ENCODE assay signal across 11 cellular contexts in genomic region chr16:58563235-58563634, GRCh38. TPM values are rescaled to one million over a fixed set of nuclear protein-coding genes. Genes with fewer than 3 reads are reported as not detected.
DNase-seq lines count a peak whose midpoint lies in the region; ATAC-seq and TF ChIP-seq lines count a peak whose summit lies in the region.
"Had no signal": no experiment of that assay in that cellular context is flagged by ENCODE, and none has a peak within 500 bp of the region (broad histone marks: within the 10 kb centered on the region; RNA-seq: fewer than 3 reads in every experiment).

No MANE protein-coding gene starts in this region.

- no TSS peak for BruUV-seq in PC-9 (replicated peaks; lab: Mats Ljungman, UMichigan)

- H3K27me3 Mint-ChIP-seq in stimulated activated memory B cell treated with anti-CD40 and anti-IgM and Interleukin-4, amounts not matched to agents 10 μg/mL and 1 μg/mL and 100 μg/mL, for 72 hours = no peaks in the 10 kb centered on the region
- H3K27me3 Mint-ChIP-seq: activated naive CD8-positive, alpha-beta T cell treated with anti-CD3 and anti-CD28 coated beads for 36 hours had no signal

- no peaks in the 10 kb centered on the region for H3K9me2 ChIP-seq in PC-9 (ENCODE audit: insufficient read depth)

- peaks cover 16% of the 10 kb centered on the region for H3K79me1 ChIP-seq in mesenchymal stem cell (replicated peaks; ENCODE audit: low read length, poor library complexity, severe bottlenecking)

- no peaks in the 10 kb centered on the region for H3K27me3 ChIP-seq in PC-9 (ENCODE audit: insufficient read depth, low read depth)
- no peaks in the 10 kb centered on the region for H3K27me3 ChIP-seq in mesenchymal stem cell (ENCODE audit: control insufficient read depth in 1 of 2, insufficient read depth in 1 of 2, low read length in 2 of 2)
- no peaks in the 10 kb centered on the region for H3K27me3 ChIP-seq in ovary
- H3K27me3 ChIP-seq: heart right ventricle had no signal

- H4K8ac ChIP-seq in mesenchymal stem cell (ENCODE audit: low read length) = no peak overlapping the region

- H3K18ac ChIP-seq in mesenchymal stem cell (ENCODE audit: low read depth in 1 of 2, low read length in 2 of 2) = no peak overlapping the region

- no peak for TF ChIP-seq CTCF in PC-9 (conservative IDR thresholded peaks at IDR 0.05)
- TF ChIP-seq CTCF in ovary (IDR thresholded peaks at IDR 0.05) = no peak

- no peak for TF ChIP-seq POLR2A in ovary (IDR thresholded peaks at IDR 0.05)

- peaks cover 45% of the 10 kb centered on the region for H3F3A ChIP-seq in PC-9 (ENCODE audit: insufficient read depth, low read depth)

- H2BK120ac ChIP-seq in mesenchymal stem cell (ENCODE audit: low read depth, low read length) = no peak overlapping the region

- H3K9ac ChIP-seq in mesenchymal stem cell (ENCODE audit: low read length) = no peak overlapping the region

- no peak overlapping the region for H2BK15ac ChIP-seq in mesenchymal stem cell (ENCODE audit: low read depth, poor library complexity, severe bottlenecking)

- peaks cover 38% of the 10 kb centered on the region for H3K79me2 ChIP-seq in PC-9 (ENCODE audit: low read depth)

- H3K4ac ChIP-seq in mesenchymal stem cell (ENCODE audit: low read depth in 1 of 2, low read length in 2 of 2) = no peak overlapping the region

- no peak overlapping the region for H3K27ac Mint-ChIP-seq in stimulated activated memory B cell treated with anti-CD40 and anti-IgM and Interleukin-4, amounts not matched to agents 10 μg/mL and 1 μg/mL and 100 μg/mL, for 72 hours
- H3K27ac Mint-ChIP-seq: activated naive CD8-positive, alpha-beta T cell treated with anti-CD3 and anti-CD28 coated beads for 36 hours had no signal

- no peak overlapping the region for H3K4me2 ChIP-seq in PC-9
- no peak overlapping the region for H3K4me2 ChIP-seq in mesenchymal stem cell (ENCODE audit: low read length, poor library complexity, severe bottlenecking)

- no peak overlapping the region for H3K4me3 Mint-ChIP-seq in stimulated activated memory B cell treated with anti-CD40 and anti-IgM and Interleukin-4, amounts not matched to agents 10 μg/mL and 1 μg/mL and 100 μg/mL, for 72 hours
- H3K4me3 Mint-ChIP-seq: activated naive CD8-positive, alpha-beta T cell treated with anti-CD3 and anti-CD28 coated beads for 36 hours; neural crest cell had no signal

- H3K36me3 ChIP-seq in PC-9 (ENCODE audit: low read depth) (peaks cover 31% of the 10 kb centered on the region), mesenchymal stem cell (ENCODE audit: control insufficient read depth in 1 of 2, insufficient read depth in 2 of 2, low read depth in 1 of 2, low read length in 2 of 2) (peaks cover 22 to 75% of the 10 kb centered on the region in 2 experiments), ovary (no peaks in the 10 kb centered on the region)

- H4K20me1 ChIP-seq in PC-9 (ENCODE audit: insufficient read depth) = peaks cover 65% of the 10 kb centered on the region

- in situ Hi-C loops in G401 (cut with HindIII; ENCODE audit: low sequenced_read_pairs) = no loop called here

- POLR2A ChIA-PET in PC-9 (lab: Charles Lee; ENCODE audit: unreplicated experiment) = no interaction called here

- no peaks in the 10 kb centered on the region for H3K4me1 Mint-ChIP-seq in stimulated activated memory B cell treated with anti-CD40 and anti-IgM and Interleukin-4, amounts not matched to agents 10 μg/mL and 1 μg/mL and 100 μg/mL, for 72 hours
- H3K4me1 Mint-ChIP-seq: neural crest cell had no signal

- H3K4me1 ChIP-seq in PC-9 (replicated peaks; ENCODE audit: insufficient read depth) (peaks cover 13% of the 10 kb centered on the region), mesenchymal stem cell (ENCODE audit: control insufficient read depth, insufficient read depth, low read depth, low read length) (no peaks in the 10 kb centered on the region), ovary (ENCODE audit: insufficient read depth) (no peaks in the 10 kb centered on the region)
- H3K4me1 ChIP-seq: heart right ventricle had no signal

- no peak for ATAC-seq in Right ventricle myocardium inferior
- ATAC-seq in stimulated activated memory B cell treated with anti-CD40 and anti-IgM and Interleukin-4, amounts not matched to agents 10 μg/mL and 1 μg/mL and 100 μg/mL, for 72 hours = no peak
- ATAC-seq: heart right ventricle had no signal

- CTCF ChIA-PET in PC-9 (lab: Charles Lee) = interaction anchor here (0.6 kb wide), 1 partner anchor 98 kb away, joined by 4 read pairs; no protein-coding TSS in a partner anchor

- no peaks in the 10 kb centered on the region for H3K9me3 Mint-ChIP-seq in stimulated activated memory B cell treated with anti-CD40 and anti-IgM and Interleukin-4, amounts not matched to agents 10 μg/mL and 1 μg/mL and 100 μg/mL, for 72 hours
- H3K9me3 Mint-ChIP-seq: activated naive CD8-positive, alpha-beta T cell treated with anti-CD3 and anti-CD28 coated beads for 36 hours; neural crest cell had no signal

- no peak overlapping the region for H4K91ac ChIP-seq in mesenchymal stem cell (ENCODE audit: low read length)

- H2AFZ ChIP-seq in PC-9 (no peak overlapping the region), mesenchymal stem cell (ENCODE audit: low read depth, low read length) (no peak overlapping the region)

- H2BK5ac ChIP-seq in mesenchymal stem cell (ENCODE audit: low read depth, low read length, poor library complexity, severe bottlenecking) = no peak overlapping the region

- TF ChIP-seq EP300 in ovary (IDR thresholded peaks at IDR 0.05) = no peak

- intact Hi-C loops in PC-9 (cut with micrococcal nuclease; ENCODE audit: unreplicated experiment) = no loop called here
- intact Hi-C loops in ovary (cut with DNase I) = no loop called here
- intact Hi-C loops in Right ventricle myocardium inferior (cut with DNase I) = no loop called here

- no peak overlapping the region for H2AK5ac ChIP-seq in mesenchymal stem cell (ENCODE audit: low read length, severe bottlenecking)

- H3K27ac ChIP-seq in PC-9 (peak overlapping the region; percentile 13; the same call in 1 of the 2 replicates), mesenchymal stem cell (ENCODE audit: low read length, poor library complexity, severe bottlenecking) (no peak overlapping the region), ovary (no peak overlapping the region)
- H3K27ac ChIP-seq: heart right ventricle had no signal

- H3K4me3 ChIP-seq in PC-9 (no peak overlapping the region), mesenchymal stem cell (ENCODE audit: insufficient read depth in 1 of 2, low read depth in 1 of 2, low read length in 2 of 2) (no peak overlapping the region), ovary (no peak overlapping the region)
- H3K4me3 ChIP-seq: heart right ventricle had no signal

- no peak overlapping the region for H3K14ac ChIP-seq in mesenchymal stem cell (ENCODE audit: low read length in 2 of 2)

- peaks cover 32% of the 10 kb centered on the region for H3K36me3 Mint-ChIP-seq in stimulated activated memory B cell treated with anti-CD40 and anti-IgM and Interleukin-4, amounts not matched to agents 10 μg/mL and 1 μg/mL and 100 μg/mL, for 72 hours

- DNase-seq in ELR (ENCODE audit: low read depth) (peak; percentile 83), PC-9 (peak in 1 of 2 experiments; percentile 76), dedifferentiated amniotic fluid mesenchymal stem cell (ENCODE audit: extremely low spot score) (peak; percentile 34), mesenchymal stem cell (peak; percentile 52), ovary (no peak), G401 (ENCODE audit: low spot score) (no peak), Right ventricle myocardium inferior (ENCODE audit: missing footprints) (no peak)
- DNase-seq: activated naive CD8-positive, alpha-beta T cell treated with anti-CD3 and anti-CD28 coated beads for 36 hours; heart right ventricle had no signal

- no peak overlapping the region for H3K23ac ChIP-seq in mesenchymal stem cell (ENCODE audit: low read length in 2 of 2)

- H3K9me3 ChIP-seq in PC-9 (ENCODE audit: insufficient read depth, low read depth) = no peaks in the 10 kb centered on the region
- no peaks in the 10 kb centered on the region for H3K9me3 ChIP-seq in mesenchymal stem cell (ENCODE audit: control insufficient read depth, low read length)
- no peaks in the 10 kb centered on the region for H3K9me3 ChIP-seq in ovary
- H3K9me3 ChIP-seq: heart right ventricle had no signal

- no peak overlapping the region for H2BK12ac ChIP-seq in mesenchymal stem cell (ENCODE audit: low read length in 2 of 2)

RNA-seq across cellular contexts. Expression of gene SETD6, which starts 47.9 kb away (rescaled TPM):
- total RNA-seq in PC-9 (2021) (19.2 and 21.4 TPM in 2 replicates), ovary (10 to 100 TPM; 16.5 to 28.4 (median 19.3) TPM), Right ventricle myocardium inferior (13.0 TPM)
- 4.6 TPM for polyA plus RNA-seq in mesenchymal stem cell (2013, experiment 1 of 2)
- polyA plus RNA-seq in mesenchymal stem cell (2013, experiment 2 of 2) = 4.2 TPM
- 10 to 100 TPM; 12.5 to 14.8 TPM for polyA plus RNA-seq in ovary
- 18.6 and 21.3 TPM in 2 replicates for total RNA-seq in G401 (2014; rRNA removed; shearing (Covaris generic))

Comparison
In these comparisons a context has a peak if more than half of its experiments do, and no peak if none do; other contexts are left out.
1. DNase-seq: peak in ELR (single experiment), dedifferentiated amniotic fluid mesenchymal stem cell (single experiment) and mesenchymal stem cell (single experiment); none in ovary (0 of 5), G401 (single experiment) and Right ventricle myocardium inferior (single experiment).